Comparison of ENCODE assay signal across 11 cellular contexts in the genomic region with DNA sequence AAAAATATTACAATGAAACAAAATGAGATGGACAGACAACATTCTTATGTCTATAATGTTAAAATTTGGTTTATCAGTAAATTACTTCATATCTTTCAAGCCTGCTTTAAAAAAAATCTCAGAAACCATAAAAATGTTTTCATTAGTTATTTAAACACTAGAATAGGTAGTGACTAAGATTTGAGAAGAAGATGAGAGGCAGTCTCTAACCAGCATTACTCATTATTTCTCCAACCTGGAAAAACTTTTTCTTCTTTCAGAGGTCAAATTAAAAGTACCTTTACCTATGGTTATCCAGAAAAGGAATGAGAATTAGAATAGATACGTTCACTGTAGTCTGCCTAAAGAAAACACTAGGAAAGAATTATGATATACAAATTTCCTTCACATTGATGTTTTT.
"Had no signal": no experiment of that assay in that cellular context is flagged by ENCODE, and none has a peak within 500 bp of the region (broad histone marks: within the 10 kb centered on the region; RNA-seq: fewer than 3 reads in every experiment).

No MANE protein-coding gene starts in this region.

- H3K36me3 ChIP-seq: cardiac muscle cell, esophagus muscularis mucosa, lower lobe of right lung, right lobe of liver, thyroid gland had no signal

- H3K4me1 Mint-ChIP-seq: neural crest cell had no signal

- ATAC-seq: lower lobe of right lung had no signal

- H3K36me3 Mint-ChIP-seq: mesothelial cell of epicardium had no signal

- DNase-seq: activated CD4-positive, alpha-beta T cell treated with anti-CD3 and anti-CD28 coated beads for 48 hours; activated CD8-positive, alpha-beta memory T cell treated with anti-CD3 and anti-CD28 coated beads for 24 hours; activated naive CD4-positive, alpha-beta T cell treated with Interleukin-2 at 50 U/mL for 16 hours; hippocampal formation; lower lobe of right lung; right lobe of liver; thyroid gland had no signal

- H3K27ac ChIP-seq: cardiac muscle cell, esophagus muscularis mucosa, lower lobe of right lung, right lobe of liver, thyroid gland had no signal

- H3K4me3 ChIP-seq: cardiac muscle cell, esophagus muscularis mucosa, lower lobe of right lung, right lobe of liver, thyroid gland had no signal

- H3K9me3 ChIP-seq: esophagus muscularis mucosa, lower lobe of right lung, right lobe of liver, thyroid gland had no signal

- H3K4me3 Mint-ChIP-seq: mesothelial cell of epicardium, neural crest cell had no signal

- H3K27me3 ChIP-seq: cardiac muscle cell, esophagus muscularis mucosa, right lobe of liver, thyroid gland had no signal

- H3K9me3 Mint-ChIP-seq: mesothelial cell of epicardium, neural crest cell had no signal
